In the genomic region with DNA sequence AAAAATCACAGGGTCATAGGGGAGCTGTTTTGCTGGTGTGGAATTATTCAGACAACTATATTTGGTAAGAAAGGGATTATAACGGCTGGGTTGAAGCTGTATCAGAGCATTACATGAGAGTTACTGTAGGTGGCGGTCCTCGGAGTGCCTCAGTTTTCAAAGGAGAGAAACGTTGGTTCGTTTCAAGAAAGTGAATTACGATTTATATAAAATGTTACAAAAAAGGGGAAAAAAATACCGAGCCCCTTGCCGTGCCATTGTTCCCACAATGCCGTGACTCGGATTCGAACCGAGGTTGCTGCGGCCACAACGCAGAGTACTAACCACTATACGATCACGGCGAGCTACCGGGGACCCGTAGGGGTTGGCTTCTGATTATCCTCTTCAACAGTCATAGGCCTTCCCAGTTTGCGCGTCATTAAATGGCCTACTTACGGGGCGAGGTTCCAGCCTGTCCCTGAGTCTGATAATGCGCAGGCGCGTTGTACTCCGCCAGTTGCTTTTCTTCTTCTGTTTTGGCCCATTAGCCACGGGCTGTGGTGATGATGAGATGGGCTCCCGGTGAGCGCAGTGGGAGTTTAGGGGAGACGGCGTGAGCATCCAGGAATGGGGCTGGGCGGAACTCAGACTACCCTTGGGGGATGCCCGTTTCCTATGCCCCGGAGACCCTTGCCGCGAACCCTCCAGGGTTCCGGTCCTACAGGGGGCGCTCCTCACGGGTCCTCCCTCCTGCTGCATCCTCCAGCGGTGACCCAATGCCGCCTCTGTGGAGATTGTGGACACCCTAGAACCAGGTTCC, we compare ENCODE assay signal across 1 cellular context.
TF ChIP-seq lines count a peak whose summit lies in the region.

No MANE protein-coding gene starts in this region.

TF ChIP-seq in HepG2, 621 proteins besides CTCF, POLR2A, EP300 and RAD21 (continued from another document and continues in another):
- TF ChIP-seq, protein P1, sequence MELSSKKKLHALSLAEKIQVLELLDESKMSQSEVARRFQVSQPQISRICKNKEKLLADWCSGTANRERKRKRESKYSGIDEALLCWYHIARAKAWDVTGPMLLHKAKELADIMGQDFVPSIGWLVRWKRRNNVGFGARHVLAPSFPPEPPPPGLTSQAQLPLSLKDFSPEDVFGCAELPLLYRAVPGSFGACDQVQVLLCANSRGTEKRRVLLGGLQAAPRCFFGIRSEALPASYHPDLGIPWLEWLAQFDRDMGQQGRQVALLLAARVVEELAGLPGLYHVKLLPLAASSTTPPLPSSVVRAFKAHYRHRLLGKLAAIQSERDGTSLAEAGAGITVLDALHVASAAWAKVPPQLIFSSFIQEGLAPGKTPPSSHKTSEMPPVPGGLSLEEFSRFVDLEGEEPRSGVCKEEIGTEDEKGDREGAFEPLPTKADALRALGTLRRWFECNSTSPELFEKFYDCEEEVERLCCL (CRISPR knock-in tag; IDR thresholded peaks at IDR 0.05; ENCODE audit: borderline replicate concordance), result no peak
- TF ChIP-seq, protein P2, sequence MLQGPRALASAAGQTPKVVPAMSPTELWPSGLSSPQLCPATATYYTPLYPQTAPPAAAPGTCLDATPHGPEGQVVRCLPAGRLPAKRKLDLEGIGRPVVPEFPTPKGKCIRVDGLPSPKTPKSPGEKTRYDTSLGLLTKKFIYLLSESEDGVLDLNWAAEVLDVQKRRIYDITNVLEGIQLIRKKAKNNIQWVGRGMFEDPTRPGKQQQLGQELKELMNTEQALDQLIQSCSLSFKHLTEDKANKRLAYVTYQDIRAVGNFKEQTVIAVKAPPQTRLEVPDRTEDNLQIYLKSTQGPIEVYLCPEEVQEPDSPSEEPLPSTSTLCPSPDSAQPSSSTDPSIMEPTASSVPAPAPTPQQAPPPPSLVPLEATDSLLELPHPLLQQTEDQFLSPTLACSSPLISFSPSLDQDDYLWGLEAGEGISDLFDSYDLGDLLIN (CRISPR knock-in tag; IDR thresholded peaks at IDR 0.05; ENCODE audit: borderline replicate concordance), result no peak
- TF ChIP-seq GZF1 (CRISPR knock-in tag; IDR thresholded peaks at IDR 0.05) (no peak), RARG (CRISPR knock-in tag; IDR thresholded peaks at IDR 0.05; ENCODE audit: low read depth) (no peak), KDM2A (CRISPR knock-in tag; IDR thresholded peaks at IDR 0.05; ENCODE audit: borderline replicate concordance, low read depth) (peak; percentile 87), KLF11 (CRISPR knock-in tag; IDR thresholded peaks at IDR 0.05) (peak; percentile 79; the same call in 1 of the 2 replicates), CBX1 (IDR thresholded peaks at IDR 0.05; ENCODE audit: low read depth) (no peak), TAF1 (CRISPR knock-in tag; IDR thresholded peaks at IDR 0.05) (peak; percentile 43; the same call in 1 of the 2 replicates), CHD4 (IDR thresholded peaks at IDR 0.05; ENCODE audit: borderline replicate concordance, low read length) (no peak), KDM5A (IDR thresholded peaks at IDR 0.05; ENCODE audit: borderline replicate concordance, low read length) (peak; percentile 20; the same call in 1 of the 2 replicates), POLR2AphosphoS2 (IDR thresholded peaks at IDR 0.05; ENCODE audit: low read depth, low read length) (no peak; the same call in 1 of the 2 replicates), ZNF30 (CRISPR knock-in tag; IDR thresholded peaks at IDR 0.05) (no peak), MAFF (IDR thresholded peaks at IDR 0.05; ENCODE audit: low read depth, low read length) (no peak), ZNF567 (CRISPR knock-in tag; IDR thresholded peaks at IDR 0.05; ENCODE audit: borderline replicate concordance) (no peak; the same call in 1 of the 2 replicates), MXD4 (CRISPR knock-in tag; IDR thresholded peaks at IDR 0.05) (no peak), SYNCRIP (IDR thresholded peaks at IDR 0.05; ENCODE audit: insufficient read depth, low read depth, low read length) (no peak), NFE2L1 (CRISPR knock-in tag; IDR thresholded peaks at IDR 0.05; ENCODE audit: borderline replicate concordance) (no peak), MEF2D (CRISPR knock-in tag; IDR thresholded peaks at IDR 0.05) (peak; percentile 35), ELF4 (CRISPR knock-in tag; IDR thresholded peaks at IDR 0.05; ENCODE audit: borderline replicate concordance) (peak; percentile 46; the same call in 1 of the 2 replicates), ZNF570 (CRISPR knock-in tag; IDR thresholded peaks at IDR 0.05; ENCODE audit: borderline replicate concordance) (no peak), CBX2 (IDR thresholded peaks at IDR 0.05; ENCODE audit: low read depth, low read length) (no peak), CBX2 (CRISPR knock-in tag; IDR thresholded peaks at IDR 0.05; ENCODE audit: low read depth) (no peak), KLF13 (CRISPR knock-in tag; IDR thresholded peaks at IDR 0.05) (no peak), ZNF430 (CRISPR knock-in tag; IDR thresholded peaks at IDR 0.05) (peak; percentile 59; the same call in 1 of the 2 replicates), ZNF737 (CRISPR knock-in tag; IDR thresholded peaks at IDR 0.05; ENCODE audit: borderline replicate concordance) (no peak), ZNF569 (CRISPR knock-in tag; IDR thresholded peaks at IDR 0.05; ENCODE audit: borderline replicate concordance) (no peak), FOSL1 (CRISPR knock-in tag; IDR thresholded peaks at IDR 0.05; ENCODE audit: borderline replicate concordance) (no peak), JARID2 (CRISPR knock-in tag; IDR thresholded peaks at IDR 0.05; ENCODE audit: insufficient replicate concordance) (no peak), ZNF629 (CRISPR knock-in tag; conservative IDR thresholded peaks at IDR 0.05) (no peak), TSC22D2 (CRISPR knock-in tag; IDR thresholded peaks at IDR 0.05; ENCODE audit: borderline replicate concordance) (peak; percentile 56; the same call in 1 of the 2 replicates), HES4 (CRISPR knock-in tag; IDR thresholded peaks at IDR 0.05; ENCODE audit: borderline replicate concordance) (no peak), ZNF644 (CRISPR knock-in tag; IDR thresholded peaks at IDR 0.05; ENCODE audit: low read depth) (no peak)
- TF ChIP-seq, protein P3, sequence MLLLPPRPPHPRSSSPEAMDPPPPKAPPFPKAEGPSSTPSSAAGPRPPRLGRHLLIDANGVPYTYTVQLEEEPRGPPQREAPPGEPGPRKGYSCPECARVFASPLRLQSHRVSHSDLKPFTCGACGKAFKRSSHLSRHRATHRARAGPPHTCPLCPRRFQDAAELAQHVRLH (CRISPR knock-in tag; IDR thresholded peaks at IDR 0.05; ENCODE audit: borderline replicate concordance, low read depth), result peak; percentile 30; the same call in 1 of the 2 replicates
- TF ChIP-seq, protein P4, sequence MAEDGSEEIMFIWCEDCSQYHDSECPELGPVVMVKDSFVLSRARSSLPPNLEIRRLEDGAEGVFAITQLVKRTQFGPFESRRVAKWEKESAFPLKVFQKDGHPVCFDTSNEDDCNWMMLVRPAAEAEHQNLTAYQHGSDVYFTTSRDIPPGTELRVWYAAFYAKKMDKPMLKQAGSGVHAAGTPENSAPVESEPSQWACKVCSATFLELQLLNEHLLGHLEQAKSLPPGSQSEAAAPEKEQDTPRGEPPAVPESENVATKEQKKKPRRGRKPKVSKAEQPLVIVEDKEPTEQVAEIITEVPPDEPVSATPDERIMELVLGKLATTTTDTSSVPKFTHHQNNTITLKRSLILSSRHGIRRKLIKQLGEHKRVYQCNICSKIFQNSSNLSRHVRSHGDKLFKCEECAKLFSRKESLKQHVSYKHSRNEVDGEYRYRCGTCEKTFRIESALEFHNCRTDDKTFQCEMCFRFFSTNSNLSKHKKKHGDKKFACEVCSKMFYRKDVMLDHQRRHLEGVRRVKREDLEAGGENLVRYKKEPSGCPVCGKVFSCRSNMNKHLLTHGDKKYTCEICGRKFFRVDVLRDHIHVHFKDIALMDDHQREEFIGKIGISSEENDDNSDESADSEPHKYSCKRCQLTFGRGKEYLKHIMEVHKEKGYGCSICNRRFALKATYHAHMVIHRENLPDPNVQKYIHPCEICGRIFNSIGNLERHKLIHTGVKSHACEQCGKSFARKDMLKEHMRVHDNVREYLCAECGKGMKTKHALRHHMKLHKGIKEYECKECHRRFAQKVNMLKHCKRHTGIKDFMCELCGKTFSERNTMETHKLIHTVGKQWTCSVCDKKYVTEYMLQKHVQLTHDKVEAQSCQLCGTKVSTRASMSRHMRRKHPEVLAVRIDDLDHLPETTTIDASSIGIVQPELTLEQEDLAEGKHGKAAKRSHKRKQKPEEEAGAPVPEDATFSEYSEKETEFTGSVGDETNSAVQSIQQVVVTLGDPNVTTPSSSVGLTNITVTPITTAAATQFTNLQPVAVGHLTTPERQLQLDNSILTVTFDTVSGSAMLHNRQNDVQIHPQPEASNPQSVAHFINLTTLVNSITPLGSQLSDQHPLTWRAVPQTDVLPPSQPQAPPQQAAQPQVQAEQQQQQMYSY (CRISPR knock-in tag; IDR thresholded peaks at IDR 0.05), result no peak
- TF ChIP-seq, protein P5, sequence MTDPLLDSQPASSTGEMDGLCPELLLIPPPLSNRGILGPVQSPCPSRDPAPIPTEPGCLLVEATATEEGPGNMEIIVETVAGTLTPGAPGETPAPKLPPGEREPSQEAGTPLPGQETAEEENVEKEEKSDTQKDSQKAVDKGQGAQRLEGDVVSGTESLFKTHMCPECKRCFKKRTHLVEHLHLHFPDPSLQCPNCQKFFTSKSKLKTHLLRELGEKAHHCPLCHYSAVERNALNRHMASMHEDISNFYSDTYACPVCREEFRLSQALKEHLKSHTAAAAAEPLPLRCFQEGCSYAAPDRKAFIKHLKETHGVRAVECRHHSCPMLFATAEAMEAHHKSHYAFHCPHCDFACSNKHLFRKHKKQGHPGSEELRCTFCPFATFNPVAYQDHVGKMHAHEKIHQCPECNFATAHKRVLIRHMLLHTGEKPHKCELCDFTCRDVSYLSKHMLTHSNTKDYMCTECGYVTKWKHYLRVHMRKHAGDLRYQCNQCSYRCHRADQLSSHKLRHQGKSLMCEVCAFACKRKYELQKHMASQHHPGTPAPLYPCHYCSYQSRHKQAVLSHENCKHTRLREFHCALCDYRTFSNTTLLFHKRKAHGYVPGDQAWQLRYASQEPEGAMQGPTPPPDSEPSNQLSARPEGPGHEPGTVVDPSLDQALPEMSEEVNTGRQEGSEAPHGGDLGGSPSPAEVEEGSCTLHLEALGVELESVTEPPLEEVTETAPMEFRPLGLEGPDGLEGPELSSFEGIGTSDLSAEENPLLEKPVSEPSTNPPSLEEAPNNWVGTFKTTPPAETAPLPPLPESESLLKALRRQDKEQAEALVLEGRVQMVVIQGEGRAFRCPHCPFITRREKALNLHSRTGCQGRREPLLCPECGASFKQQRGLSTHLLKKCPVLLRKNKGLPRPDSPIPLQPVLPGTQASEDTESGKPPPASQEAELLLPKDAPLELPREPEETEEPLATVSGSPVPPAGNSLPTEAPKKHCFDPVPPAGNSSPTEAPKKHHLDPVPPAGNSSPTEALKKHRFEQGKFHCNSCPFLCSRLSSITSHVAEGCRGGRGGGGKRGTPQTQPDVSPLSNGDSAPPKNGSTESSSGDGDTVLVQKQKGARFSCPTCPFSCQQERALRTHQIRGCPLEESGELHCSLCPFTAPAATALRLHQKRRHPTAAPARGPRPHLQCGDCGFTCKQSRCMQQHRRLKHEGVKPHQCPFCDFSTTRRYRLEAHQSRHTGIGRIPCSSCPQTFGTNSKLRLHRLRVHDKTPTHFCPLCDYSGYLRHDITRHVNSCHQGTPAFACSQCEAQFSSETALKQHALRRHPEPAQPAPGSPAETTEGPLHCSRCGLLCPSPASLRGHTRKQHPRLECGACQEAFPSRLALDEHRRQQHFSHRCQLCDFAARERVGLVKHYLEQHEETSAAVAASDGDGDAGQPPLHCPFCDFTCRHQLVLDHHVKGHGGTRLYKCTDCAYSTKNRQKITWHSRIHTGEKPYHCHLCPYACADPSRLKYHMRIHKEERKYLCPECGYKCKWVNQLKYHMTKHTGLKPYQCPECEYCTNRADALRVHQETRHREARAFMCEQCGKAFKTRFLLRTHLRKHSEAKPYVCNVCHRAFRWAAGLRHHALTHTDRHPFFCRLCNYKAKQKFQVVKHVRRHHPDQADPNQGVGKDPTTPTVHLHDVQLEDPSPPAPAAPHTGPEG (CRISPR knock-in tag; IDR thresholded peaks at IDR 0.05), result peak; percentile 82
- TF ChIP-seq, protein P6, sequence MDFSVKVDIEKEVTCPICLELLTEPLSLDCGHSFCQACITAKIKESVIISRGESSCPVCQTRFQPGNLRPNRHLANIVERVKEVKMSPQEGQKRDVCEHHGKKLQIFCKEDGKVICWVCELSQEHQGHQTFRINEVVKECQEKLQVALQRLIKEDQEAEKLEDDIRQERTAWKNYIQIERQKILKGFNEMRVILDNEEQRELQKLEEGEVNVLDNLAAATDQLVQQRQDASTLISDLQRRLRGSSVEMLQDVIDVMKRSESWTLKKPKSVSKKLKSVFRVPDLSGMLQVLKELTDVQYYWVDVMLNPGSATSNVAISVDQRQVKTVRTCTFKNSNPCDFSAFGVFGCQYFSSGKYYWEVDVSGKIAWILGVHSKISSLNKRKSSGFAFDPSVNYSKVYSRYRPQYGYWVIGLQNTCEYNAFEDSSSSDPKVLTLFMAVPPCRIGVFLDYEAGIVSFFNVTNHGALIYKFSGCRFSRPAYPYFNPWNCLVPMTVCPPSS (IDR thresholded peaks at IDR 0.05), result no peak
- TF ChIP-seq, protein P7, sequence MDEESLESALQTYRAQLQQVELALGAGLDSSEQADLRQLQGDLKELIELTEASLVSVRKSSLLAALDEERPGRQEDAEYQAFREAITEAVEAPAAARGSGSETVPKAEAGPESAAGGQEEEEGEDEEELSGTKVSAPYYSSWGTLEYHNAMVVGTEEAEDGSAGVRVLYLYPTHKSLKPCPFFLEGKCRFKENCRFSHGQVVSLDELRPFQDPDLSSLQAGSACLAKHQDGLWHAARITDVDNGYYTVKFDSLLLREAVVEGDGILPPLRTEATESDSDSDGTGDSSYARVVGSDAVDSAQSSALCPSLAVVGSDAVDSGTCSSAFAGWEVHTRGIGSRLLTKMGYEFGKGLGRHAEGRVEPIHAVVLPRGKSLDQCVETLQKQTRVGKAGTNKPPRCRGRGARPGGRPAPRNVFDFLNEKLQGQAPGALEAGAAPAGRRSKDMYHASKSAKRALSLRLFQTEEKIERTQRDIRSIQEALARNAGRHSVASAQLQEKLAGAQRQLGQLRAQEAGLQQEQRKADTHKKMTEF (CRISPR knock-in tag; IDR thresholded peaks at IDR 0.05), result peak; percentile 92
- TF ChIP-seq, protein P8, sequence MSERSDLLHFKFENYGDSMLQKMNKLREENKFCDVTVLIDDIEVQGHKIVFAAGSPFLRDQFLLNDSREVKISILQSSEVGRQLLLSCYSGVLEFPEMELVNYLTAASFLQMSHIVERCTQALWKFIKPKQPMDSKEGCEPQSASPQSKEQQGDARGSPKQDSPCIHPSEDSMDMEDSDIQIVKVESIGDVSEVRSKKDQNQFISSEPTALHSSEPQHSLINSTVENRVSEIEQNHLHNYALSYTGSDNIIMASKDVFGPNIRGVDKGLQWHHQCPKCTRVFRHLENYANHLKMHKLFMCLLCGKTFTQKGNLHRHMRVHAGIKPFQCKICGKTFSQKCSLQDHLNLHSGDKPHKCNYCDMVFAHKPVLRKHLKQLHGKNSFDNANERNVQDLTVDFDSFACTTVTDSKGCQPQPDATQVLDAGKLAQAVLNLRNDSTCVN (CRISPR knock-in tag; IDR thresholded peaks at IDR 0.05; ENCODE audit: borderline replicate concordance), result no peak; the same call in 1 of the 2 replicates
- TF ChIP-seq, protein P9, sequence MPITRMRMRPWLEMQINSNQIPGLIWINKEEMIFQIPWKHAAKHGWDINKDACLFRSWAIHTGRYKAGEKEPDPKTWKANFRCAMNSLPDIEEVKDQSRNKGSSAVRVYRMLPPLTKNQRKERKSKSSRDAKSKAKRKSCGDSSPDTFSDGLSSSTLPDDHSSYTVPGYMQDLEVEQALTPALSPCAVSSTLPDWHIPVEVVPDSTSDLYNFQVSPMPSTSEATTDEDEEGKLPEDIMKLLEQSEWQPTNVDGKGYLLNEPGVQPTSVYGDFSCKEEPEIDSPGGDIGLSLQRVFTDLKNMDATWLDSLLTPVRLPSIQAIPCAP (CRISPR knock-in tag; IDR thresholded peaks at IDR 0.05; ENCODE audit: low read depth), result no peak
